ENCODE assay signal across 1 cellular context in genomic region chr6:132506869-132507813, GRCh38.
TF ChIP-seq lines count a peak whose summit lies in the region.

No MANE protein-coding gene starts in this region.

TF ChIP-seq in HEK293, 187 proteins besides CTCF, POLR2A, EP300 and RAD21 (continued from another document):
- TF ChIP-seq, protein P1, sequence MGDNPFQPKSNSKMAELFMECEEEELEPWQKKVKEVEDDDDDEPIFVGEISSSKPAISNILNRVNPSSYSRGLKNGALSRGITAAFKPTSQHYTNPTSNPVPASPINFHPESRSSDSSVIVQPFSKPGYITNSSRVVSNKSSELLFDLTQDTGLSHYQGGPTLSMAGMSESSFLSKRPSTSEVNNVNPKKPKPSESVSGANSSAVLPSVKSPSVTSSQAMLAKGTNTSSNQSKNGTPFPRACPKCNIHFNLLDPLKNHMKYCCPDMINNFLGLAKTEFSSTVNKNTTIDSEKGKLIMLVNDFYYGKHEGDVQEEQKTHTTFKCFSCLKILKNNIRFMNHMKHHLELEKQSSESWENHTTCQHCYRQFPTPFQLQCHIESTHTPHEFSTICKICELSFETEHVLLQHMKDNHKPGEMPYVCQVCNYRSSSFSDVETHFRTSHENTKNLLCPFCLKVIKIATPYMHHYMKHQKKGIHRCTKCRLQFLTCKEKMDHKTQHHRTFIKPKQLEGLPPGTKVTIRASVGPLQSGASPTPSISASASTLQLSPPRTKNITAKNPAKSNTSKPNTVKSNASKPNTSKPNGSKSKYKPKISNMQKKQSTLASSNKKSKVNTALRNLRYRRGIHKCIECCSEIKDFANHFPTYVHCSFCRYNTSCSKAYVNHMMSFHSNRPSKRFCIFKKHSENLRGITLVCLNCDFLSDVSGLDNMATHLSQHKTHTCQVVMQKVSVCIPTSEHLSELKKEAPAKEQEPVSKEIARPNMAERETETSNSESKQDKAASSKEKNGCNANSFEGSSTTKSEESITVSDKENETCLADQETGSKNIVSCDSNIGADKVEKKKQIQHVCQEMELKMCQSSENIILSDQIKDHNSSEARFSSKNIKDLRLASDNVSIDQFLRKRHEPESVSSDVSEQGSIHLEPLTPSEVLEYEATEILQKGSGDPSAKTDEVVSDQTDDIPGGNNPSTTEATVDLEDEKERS (tag by site-specific recombination; IDR thresholded peaks at IDR 0.05): no peak
- TF ChIP-seq, protein P2, sequence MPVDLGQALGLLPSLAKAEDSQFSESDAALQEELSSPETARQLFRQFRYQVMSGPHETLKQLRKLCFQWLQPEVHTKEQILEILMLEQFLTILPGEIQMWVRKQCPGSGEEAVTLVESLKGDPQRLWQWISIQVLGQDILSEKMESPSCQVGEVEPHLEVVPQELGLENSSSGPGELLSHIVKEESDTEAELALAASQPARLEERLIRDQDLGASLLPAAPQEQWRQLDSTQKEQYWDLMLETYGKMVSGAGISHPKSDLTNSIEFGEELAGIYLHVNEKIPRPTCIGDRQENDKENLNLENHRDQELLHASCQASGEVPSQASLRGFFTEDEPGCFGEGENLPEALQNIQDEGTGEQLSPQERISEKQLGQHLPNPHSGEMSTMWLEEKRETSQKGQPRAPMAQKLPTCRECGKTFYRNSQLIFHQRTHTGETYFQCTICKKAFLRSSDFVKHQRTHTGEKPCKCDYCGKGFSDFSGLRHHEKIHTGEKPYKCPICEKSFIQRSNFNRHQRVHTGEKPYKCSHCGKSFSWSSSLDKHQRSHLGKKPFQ (tag by site-specific recombination; IDR thresholded peaks at IDR 0.05): no peak
- TF ChIP-seq MZF1 (tag by site-specific recombination; IDR thresholded peaks at IDR 0.05; ENCODE audit: borderline replicate concordance): no peak
